Comparison of ENCODE assay signal across 8 cellular contexts in genomic region chr13:50893211-50893852, GRCh38. TPM values are rescaled to one million over a fixed set of nuclear protein-coding genes. Genes with fewer than 3 reads are reported as not detected.
A peak's percentile ranks its signal among the peaks of the same experiment; 100 is the strongest.
DNase-seq lines count a peak whose midpoint lies in the region; ATAC-seq and TF ChIP-seq lines count a peak whose summit lies in the region.

No MANE protein-coding gene starts in this region.

- H3K9me3 ChIP-seq in Peyer's patch (no peaks in the 10 kb centered on the region), iPS-18a (ENCODE audit: control insufficient read depth, low read depth, low read length) (no peaks in the 10 kb centered on the region)

- H3K27ac ChIP-seq in Peyer's patch (peak overlapping the region; percentile 65 to 71 (median 68)), iPS-18a (ENCODE audit: low read length) (peak overlapping the region; percentile 2)

- H3K4me1 ChIP-seq in Peyer's patch: peaks cover 0 to 12% (median 0%) of the 10 kb centered on the region in 4 donors
- peaks cover 28% of the 10 kb centered on the region for H3K4me1 ChIP-seq in iPS-18a (ENCODE audit: control insufficient read depth, low read depth, low read length)

- H3K36me3 ChIP-seq in Peyer's patch (no peaks in the 10 kb centered on the region), iPS-18a (ENCODE audit: control insufficient read depth, low read depth, low read length) (no peaks in the 10 kb centered on the region)

- DNase-seq in AG10803 (ENCODE audit: low read depth): peak; percentile 52
- peak in 1 of 3 donors; percentile 40 for DNase-seq in Peyer's patch
- no peak for DNase-seq in posterior cingulate gyrus
- DNase-seq in NCI-H146 (lab: John Stamatoyannopoulos, UW): no peak
- DNase-seq in NCI-H345 (lab: John Stamatoyannopoulos, UW): no peak

- TF ChIP-seq CTCF in AG10803 (conservative IDR thresholded peaks at IDR 0.05; ENCODE audit: low read length) (no peak), Peyer's patch (IDR thresholded peaks at IDR 0.05) (no peak)

- peak; percentile 81 for ATAC-seq in GM18909 (IDR thresholded peaks at IDR 0.05; ENCODE audit: poor library complexity, unreplicated experiment)
- ATAC-seq in HG03103 (IDR thresholded peaks at IDR 0.05; ENCODE audit: low read depth, unreplicated experiment): peak; percentile 63

- TF ChIP-seq POLR2A in Peyer's patch (IDR thresholded peaks at IDR 0.05): no peak

- intact Hi-C loops in posterior cingulate gyrus (cut with DNase I): no loop called here

- no peak overlapping the region for H3K4me3 ChIP-seq in AG10803 (ENCODE audit: low read length)
- no peak overlapping the region for H3K4me3 ChIP-seq in Peyer's patch
- H3K4me3 ChIP-seq in iPS-18a (ENCODE audit: low read length): peak overlapping the region; percentile 14

- H3K27me3 ChIP-seq in Peyer's patch (no peaks in the 10 kb centered on the region), iPS-18a (ENCODE audit: control insufficient read depth, insufficient read depth, low read length) (no peaks in the 10 kb centered on the region)

- H3K9ac ChIP-seq in iPS-18a (ENCODE audit: low read length): no peak overlapping the region

RNA-seq across cellular contexts. Expression of gene RNASEH2B, which starts 16.3 kb away (rescaled TPM):
- 10 to 100 TPM; 20.0 to 88.3 (median 28.2) TPM for total RNA-seq in Peyer's patch

RNA-seq across cellular contexts. Expression of gene DLEU7, which starts 49.8 kb away (rescaled TPM):
- total RNA-seq in Peyer's patch: 1 to 10 TPM in 1 of 4 donors, not detected in 3; 1.2 TPM
